15 cellular contexts compared by ENCODE assay signal in genomic region chr20:36826556-36827244, GRCh38. TPM values are rescaled to one million over a fixed set of nuclear protein-coding genes. Genes with fewer than 3 reads are reported as not detected.
"Had no signal": no experiment of that assay in that cellular context is flagged by ENCODE, and none has a peak within 500 bp of the region (broad histone marks: within the 10 kb centered on the region; RNA-seq: fewer than 3 reads in every experiment).

No MANE protein-coding gene starts in this region.

- H3K4me3 ChIP-seq: ascending aorta, gastroesophageal sphincter, left lung, upper lobe of right lung had no signal

- H3K27ac ChIP-seq: left lung, upper lobe of right lung, WERI-Rb-1 had no signal

- DNase-seq: activated CD4-positive, alpha-beta T cell treated with anti-CD3 and anti-CD28 coated beads for 4 hours; activated effector memory CD4-positive, alpha-beta T cell treated with Interleukin-2 at 50 U/mL for 16 hours; activated T-cell treated with anti-CD3 and anti-CD28 coated beads, Interleukin-2, amount 50 U/mL, for 1 hour; islet precursor cell; left lung; small intestine; T-cell; upper lobe of right lung; WERI-Rb-1 had no signal

- H3K9me3 ChIP-seq: ascending aorta, gastroesophageal sphincter, left lung, upper lobe of right lung had no signal

- H3K27me3 Mint-ChIP-seq: activated naive CD8-positive, alpha-beta T cell; T-cell had no signal

- H3K4me3 Mint-ChIP-seq: activated naive CD8-positive, alpha-beta T cell; T-cell had no signal

- H3K27me3 ChIP-seq: ascending aorta, gastroesophageal sphincter, left lung, upper lobe of right lung had no signal

- H3K27ac Mint-ChIP-seq: activated naive CD8-positive, alpha-beta T cell; T-cell had no signal

- H3K36me3 Mint-ChIP-seq: activated naive CD8-positive, alpha-beta T cell; T-cell had no signal

- H3K9me3 Mint-ChIP-seq: T-cell had no signal

- ATAC-seq: gastroesophageal sphincter, left lung, right cardiac atrium, T-cell, upper lobe of right lung had no signal

RNA-seq across cellular contexts. Expression of gene TLDC2, which starts 49.2 kb away (rescaled TPM):
- total RNA-seq: ascending aorta, mesenteric fat pad, right cardiac atrium, SK-MEL-5 had no signal
